Comparison of ENCODE assay signal across 17 cellular contexts in the genomic region with DNA sequence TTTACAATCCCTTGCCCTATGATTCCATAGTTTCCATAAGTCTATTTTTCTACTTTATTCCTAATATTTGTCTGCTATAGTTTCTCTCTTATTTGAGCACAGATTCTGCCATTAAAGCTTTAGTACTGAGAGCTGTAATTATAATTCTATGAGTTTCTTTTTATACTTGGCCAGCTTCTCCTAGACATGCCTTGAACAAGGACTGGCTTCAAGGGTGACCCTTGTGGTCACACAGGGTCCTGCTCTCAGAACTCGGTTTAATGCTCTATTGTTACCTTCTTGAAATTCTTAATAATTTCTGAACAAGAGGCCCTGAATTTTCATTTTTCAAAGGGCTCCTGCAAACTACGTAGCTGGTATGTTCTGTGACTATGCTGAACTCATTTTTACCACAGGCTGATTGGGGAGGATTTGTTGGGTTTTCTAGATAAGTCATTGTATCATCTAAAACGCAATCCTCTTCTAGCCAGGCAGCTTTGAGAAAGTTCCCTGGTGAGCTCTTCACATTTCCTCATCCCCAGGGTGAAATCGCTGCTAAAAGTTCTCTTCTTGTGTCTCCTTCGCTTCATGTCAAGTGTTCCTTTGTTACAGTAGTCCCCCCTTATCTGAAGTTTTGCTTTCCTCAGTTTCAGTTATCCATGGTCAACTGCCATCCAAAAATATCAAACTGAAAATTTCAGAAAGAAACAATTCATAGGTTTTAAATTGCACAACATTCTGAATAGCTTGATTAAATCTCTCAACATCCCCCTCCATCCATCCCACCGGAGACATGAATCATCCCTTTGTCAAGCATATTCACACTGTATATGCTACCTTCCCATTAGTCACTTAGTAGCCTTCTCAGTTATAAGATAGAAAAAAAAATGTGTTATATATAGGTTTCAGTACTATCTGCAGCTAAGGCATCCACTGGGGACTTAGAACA.
A peak's percentile ranks its signal among the peaks of the same experiment; 100 is the strongest.
DNase-seq lines count a peak whose midpoint lies in the region; ATAC-seq and TF ChIP-seq lines count a peak whose summit lies in the region.
"Had no signal": no experiment of that assay in that cellular context is flagged by ENCODE, and none has a peak within 500 bp of the region (broad histone marks: within the 10 kb centered on the region; RNA-seq: fewer than 3 reads in every experiment).

No MANE protein-coding gene starts in this region.

- H3K9me3 ChIP-seq in Loucy (ENCODE audit: insufficient read depth, low read depth, low read length): no peaks in the 10 kb centered on the region

- H3K27me3 ChIP-seq in Loucy (ENCODE audit: insufficient read depth, low read length, poor library complexity, severe bottlenecking): peaks cover 11% of the 10 kb centered on the region

- no peak overlapping the region for H2AFZ ChIP-seq in Loucy (ENCODE audit: low read length)

- H3K4me3 Mint-ChIP-seq in effector memory CD8-positive, alpha-beta T cell: no peak overlapping the region
- H3K4me3 Mint-ChIP-seq: activated B cell treated with CpG ODN at 0.5 μM for 24 hours, B cell had no signal

- H3K9ac ChIP-seq in Loucy (ENCODE audit: low read depth, low read length, poor library complexity, severe bottlenecking): no peak overlapping the region

- H3K9me2 ChIP-seq in Loucy (replicated peaks; ENCODE audit: low read depth, low read length): no peaks in the 10 kb centered on the region

- H3K79me2 ChIP-seq in Loucy (ENCODE audit: insufficient read depth, low read length): no peaks in the 10 kb centered on the region

- H3F3A ChIP-seq in Loucy (ENCODE audit: low read depth): no peaks in the 10 kb centered on the region

- H3K4me3 ChIP-seq in Loucy (ENCODE audit: low read length, poor library complexity, severe bottlenecking): no peak overlapping the region

- H3K27ac Mint-ChIP-seq in effector memory CD8-positive, alpha-beta T cell: no peak overlapping the region
- H3K27ac Mint-ChIP-seq: activated B cell treated with CpG ODN at 0.5 μM for 24 hours, B cell had no signal

- peak; percentile 39 for TF ChIP-seq CTCF in Loucy (conservative IDR thresholded peaks at IDR 0.05; ENCODE audit: low read length)

- H3K4me2 ChIP-seq in Loucy (ENCODE audit: low read depth, low read length, poor library complexity, severe bottlenecking): no peak overlapping the region

- no peaks in the 10 kb centered on the region for H3K36me3 ChIP-seq in Loucy (ENCODE audit: insufficient read depth, low read length)

- H3K4me1 ChIP-seq in Loucy (ENCODE audit: insufficient read depth, low read length, poor library complexity, severe bottlenecking): no peaks in the 10 kb centered on the region

- no peaks in the 10 kb centered on the region for H4K20me1 ChIP-seq in Loucy (ENCODE audit: insufficient read depth, low read length, poor library complexity, severe bottlenecking)

- no peaks in the 10 kb centered on the region for H3K9me3 Mint-ChIP-seq in effector memory CD8-positive, alpha-beta T cell
- H3K9me3 Mint-ChIP-seq: activated B cell treated with CpG ODN at 0.5 μM for 24 hours had no signal

- H3K27me3 Mint-ChIP-seq in effector memory CD8-positive, alpha-beta T cell: peaks cover 28 to 30% of the 10 kb centered on the region in 2 donors

- ATAC-seq in effector memory CD8-positive, alpha-beta T cell (replicated peaks): no peak
- no peak for ATAC-seq in GM21381 (IDR thresholded peaks at IDR 0.05; ENCODE audit: unreplicated experiment)

- peaks cover under 1 to 1% of the 10 kb centered on the region in 2 donors for H3K4me1 Mint-ChIP-seq in effector memory CD8-positive, alpha-beta T cell (ENCODE audit: low read depth in 2 of 2)

- DNase-seq in ELR (ENCODE audit: low read depth) (peak; percentile 85), amniotic epithelial cell (ENCODE audit: low read depth) (peak; percentile 61), iris pigment epithelial cell (ENCODE audit: low read depth) (peak; percentile 80), DMS53 (lab: John Stamatoyannopoulos, UW) (no peak)
- no peak for DNase-seq in effector memory CD8-positive, alpha-beta T cell
- DNase-seq in stimulated activated CD4-positive, alpha-beta T cell treated with anti-CD3 and anti-CD28 coated beads, Interleukin-2, amount 100 ng/mL, for 48 hours: no peak
- DNase-seq: activated B cell treated with CpG ODN at 0.5 μM for 24 hours; activated effector memory CD4-positive, alpha-beta T cell treated with anti-CD3 and anti-CD28 coated beads, Interleukin-2, amount 50 U/mL, for 16 hours; aorta; cortex of kidney; DMS153; Karpas-422; NCI-H187; NCI-H510A treated with DMSO at 0.1 percent for 48 hours had no signal

- H3K36me3 Mint-ChIP-seq in effector memory CD8-positive, alpha-beta T cell (ENCODE audit: insufficient read depth): no peaks in the 10 kb centered on the region

Comparison
In these comparisons a context has a peak if more than half of its experiments do, and no peak if none do; other contexts are left out.
1. DNase-seq: peak in ELR (single experiment), amniotic epithelial cell (single experiment) and iris pigment epithelial cell (single experiment); none in effector memory CD8-positive, alpha-beta T cell (0 of 3), DMS53 (single experiment) and stimulated activated CD4-positive, alpha-beta T cell treated with anti-CD3 and anti-CD28 coated beads, Interleukin-2, amount 100 ng/mL, for 48 hours (0 of 2).